16 cellular contexts compared by ENCODE assay signal in the genomic region with DNA sequence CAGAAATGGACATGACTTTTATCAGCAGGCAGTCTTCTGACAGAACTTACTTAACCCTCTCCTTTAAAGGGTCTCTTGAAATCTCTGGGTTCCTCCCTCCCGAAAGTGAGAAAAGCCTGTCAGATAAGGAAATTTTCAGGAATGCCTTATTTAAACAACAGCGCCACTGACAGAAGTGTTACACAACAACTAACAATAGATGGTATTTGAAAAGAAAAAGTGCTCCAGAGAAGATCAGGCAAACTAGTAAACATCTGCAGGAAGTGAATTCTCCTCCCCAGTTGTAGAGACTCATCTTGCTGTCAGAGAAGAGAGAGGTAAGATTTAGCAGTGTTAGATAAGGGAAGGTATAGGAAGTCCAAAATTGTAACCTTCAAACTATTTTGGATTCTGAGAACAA.
"Had no signal": no experiment of that assay in that cellular context is flagged by ENCODE, and none has a peak within 500 bp of the region (broad histone marks: within the 10 kb centered on the region; RNA-seq: fewer than 3 reads in every experiment).

No MANE protein-coding gene starts in this region.

- DNase-seq: activated CD4-positive, CD25-positive, alpha-beta regulatory T cell treated with anti-CD3 and anti-CD28 coated beads, Interleukin-2, amount 50 U/mL, for 72 hours; activated naive CD8-positive, alpha-beta T cell treated with anti-CD3 and anti-CD28 coated beads, Interleukin-2, amount 10 ng/mL, durations not matched to agents 7 days and 5 days; hypothalamus; left ventricle myocardium inferior; nucleus accumbens; small intestine; stimulated activated CD4-positive, alpha-beta T cell treated with anti-CD3 and anti-CD28 coated beads, Interleukin-4, amount 100 ng/mL, for 4 hours; stimulated activated CD8-positive, alpha-beta memory T cell treated with anti-CD3 and anti-CD28 coated beads, Interleukin-4, amount 100 ng/mL, for 48 hours; stimulated activated naive CD8-positive, alpha-beta T cell treated with anti-CD3 and anti-CD28 coated beads, Interleukin-15, Interleukin-2, amounts not matched to agents 100 U/mL and 50 U/mL, for 24 hours had no signal

- H3K4me3 ChIP-seq: ascending aorta, breast epithelium, left ventricle myocardium inferior, right atrium auricular region, suprapubic skin had no signal

- H3K27ac Mint-ChIP-seq: activated naive CD8-positive, alpha-beta T cell treated with anti-CD3 and anti-CD28 coated beads, Interleukin-2, amount 10 ng/mL, durations not matched to agents 7 days and 5 days; activated T-helper 1 cell treated with anti-CD3 and anti-CD28 coated beads, Interleukin-12 subunit alpha, Interleukin-12 subunit beta, Interleukin-2, Interleukin-4 antibody, amounts not matched to agents 30 ng/mL and 10 ng/mL and 1 ng/mL, durations not matched to agents 14 hours and 24 hours and 36 hours; memory B cell; natural killer cell treated with Interleukin-12 subunit alpha and Interleukin-12 subunit beta and Interleukin-15 and Interleukin-18, amount 100 ng/mL, for 72 hours had no signal

- H3K36me3 Mint-ChIP-seq: activated naive CD8-positive, alpha-beta T cell treated with anti-CD3 and anti-CD28 coated beads, Interleukin-2, amount 10 ng/mL, durations not matched to agents 7 days and 5 days; memory B cell; natural killer cell treated with Interleukin-12 subunit alpha and Interleukin-12 subunit beta and Interleukin-15 and Interleukin-18, amount 100 ng/mL, for 72 hours had no signal

- H3K27ac ChIP-seq: ascending aorta, breast epithelium, left ventricle myocardium inferior, right atrium auricular region, suprapubic skin had no signal

- H3K36me3 ChIP-seq: ascending aorta, breast epithelium, left ventricle myocardium inferior, right atrium auricular region, suprapubic skin had no signal

- ATAC-seq: natural killer cell treated with Interleukin-12 subunit alpha and Interleukin-12 subunit beta and Interleukin-15 and Interleukin-18, amount 100 ng/mL, for 72 hours; stimulated activated naive CD8-positive, alpha-beta T cell treated with anti-CD3 and anti-CD28 coated beads, Interleukin-15, Interleukin-2, amounts not matched to agents 100 U/mL and 50 U/mL, for 24 hours had no signal

- H3K4me1 Mint-ChIP-seq: activated naive CD8-positive, alpha-beta T cell treated with anti-CD3 and anti-CD28 coated beads, Interleukin-2, amount 10 ng/mL, durations not matched to agents 7 days and 5 days; memory B cell had no signal

- H3K4me3 Mint-ChIP-seq: activated naive CD8-positive, alpha-beta T cell treated with anti-CD3 and anti-CD28 coated beads, Interleukin-2, amount 10 ng/mL, durations not matched to agents 7 days and 5 days; activated T-helper 1 cell treated with anti-CD3 and anti-CD28 coated beads, Interleukin-12 subunit alpha, Interleukin-12 subunit beta, Interleukin-2, Interleukin-4 antibody, amounts not matched to agents 30 ng/mL and 10 ng/mL and 1 ng/mL, durations not matched to agents 14 hours and 24 hours and 36 hours; memory B cell; natural killer cell treated with Interleukin-12 subunit alpha and Interleukin-12 subunit beta and Interleukin-15 and Interleukin-18, amount 100 ng/mL, for 72 hours had no signal

- H3K4me1 ChIP-seq: ascending aorta, breast epithelium, left ventricle myocardium inferior, right atrium auricular region, suprapubic skin had no signal

- H3K9me3 ChIP-seq: ascending aorta, suprapubic skin had no signal

- H3K9me3 Mint-ChIP-seq: activated naive CD8-positive, alpha-beta T cell treated with anti-CD3 and anti-CD28 coated beads, Interleukin-2, amount 10 ng/mL, durations not matched to agents 7 days and 5 days; activated T-helper 1 cell treated with anti-CD3 and anti-CD28 coated beads, Interleukin-12 subunit alpha, Interleukin-12 subunit beta, Interleukin-2, Interleukin-4 antibody, amounts not matched to agents 30 ng/mL and 10 ng/mL and 1 ng/mL, durations not matched to agents 14 hours and 24 hours and 36 hours; natural killer cell treated with Interleukin-12 subunit alpha and Interleukin-12 subunit beta and Interleukin-15 and Interleukin-18, amount 100 ng/mL, for 72 hours had no signal

- H3K27me3 ChIP-seq: ascending aorta, breast epithelium, right atrium auricular region had no signal
